In the genomic region with DNA sequence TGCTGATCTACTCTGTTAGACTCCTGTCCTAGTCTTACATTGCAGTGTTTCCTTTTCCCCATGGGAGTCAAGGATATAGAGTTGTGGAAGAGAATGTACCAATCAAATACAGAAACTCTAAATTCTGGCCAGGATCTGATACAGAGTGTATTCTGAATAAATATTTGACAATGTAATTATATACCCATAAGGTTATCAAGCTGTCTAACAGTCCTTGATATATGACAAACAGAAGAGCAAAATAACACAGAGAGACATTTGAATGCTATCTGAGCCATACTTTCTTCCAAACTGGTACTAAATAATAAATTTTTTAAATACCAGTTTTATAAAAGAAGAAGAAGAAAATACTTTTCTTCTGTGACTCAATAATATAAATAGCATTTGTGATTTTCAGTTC, we compare ENCODE assay signal across 20 cellular contexts.
"Had no signal": no experiment of that assay in that cellular context is flagged by ENCODE, and none has a peak within 500 bp of the region (broad histone marks: within the 10 kb centered on the region; RNA-seq: fewer than 3 reads in every experiment).

No MANE protein-coding gene starts in this region.

- H3K9me3 Mint-ChIP-seq: stimulated activated effector memory CD8-positive, alpha-beta T cell treated with anti-CD3 and anti-CD28 coated beads, Interleukin-12 subunit alpha, Interleukin-12 subunit beta, amount 100 ng/mL, for 72 hours had no signal

- H3K4me3 Mint-ChIP-seq: endodermal cell; natural killer cell treated with Interleukin-12 subunit alpha and Interleukin-12 subunit beta and Interleukin-15 and Interleukin-18, amount 100 ng/mL, for 72 hours; stimulated activated effector memory CD8-positive, alpha-beta T cell treated with anti-CD3 and anti-CD28 coated beads, Interleukin-12 subunit alpha, Interleukin-12 subunit beta, amount 100 ng/mL, for 72 hours had no signal

- H3K27ac ChIP-seq: foreskin keratinocyte, parathyroid adenoma, prostate gland, right lobe of liver, tibial artery, upper lobe of left lung, vagina had no signal

- H3K36me3 Mint-ChIP-seq: natural killer cell treated with Interleukin-12 subunit alpha and Interleukin-12 subunit beta and Interleukin-15 and Interleukin-18, amount 100 ng/mL, for 72 hours; stimulated activated effector memory CD8-positive, alpha-beta T cell treated with anti-CD3 and anti-CD28 coated beads, Interleukin-12 subunit alpha, Interleukin-12 subunit beta, amount 100 ng/mL, for 72 hours had no signal

- H3K27me3 ChIP-seq: foreskin keratinocyte, right lobe of liver, tibial artery, upper lobe of left lung, vagina had no signal

- H3K4me3 ChIP-seq: lung, prostate gland, right lobe of liver, tibial artery, upper lobe of left lung, vagina had no signal

- H3K9me3 ChIP-seq: prostate gland, right lobe of liver, tibial artery, upper lobe of left lung, vagina had no signal

- H3K27ac Mint-ChIP-seq: endodermal cell; stimulated activated effector memory CD8-positive, alpha-beta T cell treated with anti-CD3 and anti-CD28 coated beads, Interleukin-12 subunit alpha, Interleukin-12 subunit beta, amount 100 ng/mL, for 72 hours had no signal

- DNase-seq: effector CD4-positive, alpha-beta T cell; endodermal cell; erythroblast; foreskin keratinocyte; left colon; left ventricle myocardium superior; mesenchymal stem cell; midbrain; right lobe of liver; stimulated activated CD4-positive, alpha-beta T cell treated with anti-CD3 and anti-CD28 coated beads, Interleukin-4, amount 100 ng/mL, for 1 hour; stimulated activated CD8-positive, alpha-beta memory T cell treated with anti-CD3 and anti-CD28 coated beads, Interleukin-4, amount 100 ng/mL, for 48 hours; stimulated activated naive CD8-positive, alpha-beta T cell treated with anti-CD3 and anti-CD28 coated beads, Interleukin-15, Interleukin-2, amounts not matched to agents 100 U/mL and 50 U/mL, for 24 hours; tibial artery; upper lobe of left lung had no signal

- H3K36me3 ChIP-seq: prostate gland, right lobe of liver, tibial artery, upper lobe of left lung, vagina had no signal

- H3K4me1 Mint-ChIP-seq: endodermal cell had no signal

- H3K4me1 ChIP-seq: foreskin keratinocyte, parathyroid adenoma, right lobe of liver, vagina had no signal
